8 cellular contexts compared by ENCODE assay signal in genomic region chr10:102352066-102352715, GRCh38. TPM values are rescaled to one million over a fixed set of nuclear protein-coding genes. Genes with fewer than 3 reads are reported as not detected.
DNase-seq lines count a peak whose midpoint lies in the region; ATAC-seq, FAIRE-seq and TF ChIP-seq lines count a peak whose summit lies in the region.

No MANE protein-coding gene starts in this region.

- no peak overlapping the region for H4K8ac ChIP-seq in trophoblast cell (ENCODE audit: low read depth, low read length)

- H3K23ac ChIP-seq in trophoblast cell (ENCODE audit: low read length) = no peak overlapping the region

- H3K9me2 ChIP-seq in Karpas-422 (replicated peaks; ENCODE audit: insufficient read depth, low read length) = no peaks in the 10 kb centered on the region

- no peak overlapping the region for H2BK12ac ChIP-seq in trophoblast cell (ENCODE audit: low read length)

- H3K4me3 ChIP-seq in Karpas-422 (ENCODE audit: low read length) (no peak overlapping the region), RWPE2 (ENCODE audit: severe bottlenecking) (no peak overlapping the region), trophoblast cell (ENCODE audit: low read depth, low read length) (no peak overlapping the region)

- H3K27ac ChIP-seq in Karpas-422 (ENCODE audit: low read length) (no peak overlapping the region), RWPE2 (ENCODE audit: poor library complexity, severe bottlenecking) (no peak overlapping the region), trophoblast cell (ENCODE audit: low read depth, low read length) (no peak overlapping the region)

- no peaks in the 10 kb centered on the region for H3K4me1 Mint-ChIP-seq in type B pancreatic cell (ENCODE audit: unreplicated experiment)

- no peak overlapping the region for H4K91ac ChIP-seq in trophoblast cell (ENCODE audit: low read depth, low read length)

- H4K12ac ChIP-seq in trophoblast cell (ENCODE audit: low read depth, low read length) = no peak overlapping the region

- H4K20me1 ChIP-seq in Karpas-422 (ENCODE audit: insufficient read depth, low read depth, low read length) = no peaks in the 10 kb centered on the region

- TF ChIP-seq CTCF in D721Med (IDR thresholded peaks at IDR 0.05; ENCODE audit: insufficient read depth, missing control alignments) (peak; percentile 94), RWPE2 (IDR thresholded peaks at IDR 0.05; ENCODE audit: poor library complexity, severe bottlenecking) (peak; percentile 90), type B pancreatic cell (conservative IDR thresholded peaks at IDR 0.05) (peak; percentile 96)

- no peak overlapping the region for H2BK5ac ChIP-seq in trophoblast cell (ENCODE audit: low read depth, low read length, poor library complexity)

- H3K14ac ChIP-seq in trophoblast cell (ENCODE audit: low read length) = no peak overlapping the region

- H2BK120ac ChIP-seq in trophoblast cell (ENCODE audit: insufficient read depth, low read length, poor library complexity) = no peak overlapping the region

- H3K27me3 Mint-ChIP-seq in type B pancreatic cell = no peaks in the 10 kb centered on the region

- H3K27me3 ChIP-seq in Karpas-422 (ENCODE audit: low read length) = no peaks in the 10 kb centered on the region
- H3K27me3 ChIP-seq in RWPE2 (ENCODE audit: insufficient read depth, poor library complexity, severe bottlenecking) = no peaks in the 10 kb centered on the region
- H3K27me3 ChIP-seq in trophoblast cell (ENCODE audit: insufficient read depth, low read length) = no peaks in the 10 kb centered on the region

- DNase-seq in D721Med (ENCODE audit: insufficient read length, low spot score) = peak; percentile 53
- peak; percentile 83 for DNase-seq in Karpas-422
- no peak for DNase-seq in RWPE2 (ENCODE audit: low spot score)
- DNase-seq in activated T-helper 9 cell treated with anti-CD3 and anti-CD28 coated beads, Interleukin-2, amount 50 U/mL, for 16 hours (ENCODE audit: low read depth) = peak; percentile 51
- peak; percentile 10 to 48 for DNase-seq in frontal cortex (ENCODE audit: low spot score in 2 of 2)
- peak; percentile 31 to 66 for DNase-seq in trophoblast cell
- no peak for DNase-seq in type B pancreatic cell (ENCODE audit: extremely low spot score, unreplicated experiment)

- ATAC-seq in RWPE2 (ENCODE audit: low read depth) (peak; percentile 77), GM21723 (IDR thresholded peaks at IDR 0.05; ENCODE audit: unreplicated experiment) (no peak)

- H2AFZ ChIP-seq in Karpas-422 (ENCODE audit: low read length) (no peak overlapping the region), trophoblast cell (ENCODE audit: insufficient read depth, low read length, poor library complexity) (no peak overlapping the region)

- no peaks in the 10 kb centered on the region for H3K9me3 ChIP-seq in Karpas-422 (ENCODE audit: low read length)
- H3K9me3 ChIP-seq in RWPE2 (ENCODE audit: severe bottlenecking) = no peaks in the 10 kb centered on the region
- H3K9me3 ChIP-seq in trophoblast cell (ENCODE audit: insufficient read depth, low read depth, low read length) = no peaks in the 10 kb centered on the region

- no peak overlapping the region for H3K4me2 ChIP-seq in Karpas-422 (ENCODE audit: low read depth, low read length, poor library complexity, severe bottlenecking)
- no peak overlapping the region for H3K4me2 ChIP-seq in trophoblast cell (ENCODE audit: low read length)

- H3K18ac ChIP-seq in trophoblast cell (ENCODE audit: low read length) = no peak overlapping the region

- H3K79me2 ChIP-seq in Karpas-422 (ENCODE audit: low read length) = no peaks in the 10 kb centered on the region
- H3K79me2 ChIP-seq in trophoblast cell (ENCODE audit: control insufficient read depth, insufficient read depth, low read length, poor library complexity) = no peaks in the 10 kb centered on the region

- H3K79me1 ChIP-seq in trophoblast cell (ENCODE audit: low read length) = no peaks in the 10 kb centered on the region

- H3K27ac Mint-ChIP-seq in type B pancreatic cell = peak overlapping the region; percentile 42

- H3K9me3 Mint-ChIP-seq in type B pancreatic cell = no peaks in the 10 kb centered on the region

- H3K4ac ChIP-seq in trophoblast cell (ENCODE audit: low read depth, low read length) = no peak overlapping the region

- H3K4me1 ChIP-seq in Karpas-422 (ENCODE audit: low read length) = no peaks in the 10 kb centered on the region
- no peaks in the 10 kb centered on the region for H3K4me1 ChIP-seq in RWPE2 (ENCODE audit: insufficient read depth, poor library complexity, severe bottlenecking)
- no peaks in the 10 kb centered on the region for H3K4me1 ChIP-seq in trophoblast cell (ENCODE audit: control insufficient read depth in 1 of 2, insufficient read depth in 2 of 2, low read length in 2 of 2)

- no peak overlapping the region for H3K4me3 Mint-ChIP-seq in type B pancreatic cell

- H3K9ac ChIP-seq in Karpas-422 (ENCODE audit: low read length) = no peak overlapping the region
- H3K9ac ChIP-seq in trophoblast cell (ENCODE audit: low read length) = no peak overlapping the region

- no peak overlapping the region for H2AK5ac ChIP-seq in trophoblast cell (ENCODE audit: low read length)

- no CpG with 5 or more reads among the region's 7 CpGs for WGBS in trophoblast cell (ENCODE audit: extremely low coverage, insufficient coverage, insufficient read length)

- FAIRE-seq in D721Med (lab: Jason Lieb, UNC) (no peak), frontal cortex (lab: Jason Lieb, UNC) (no peak)

- H3K36me3 Mint-ChIP-seq in type B pancreatic cell = peaks cover 8% of the 10 kb centered on the region

- no peaks in the 10 kb centered on the region for H3K36me3 ChIP-seq in Karpas-422 (ENCODE audit: insufficient read depth, low read length)
- H3K36me3 ChIP-seq in RWPE2 (ENCODE audit: low read depth) = peaks cover 52% of the 10 kb centered on the region
- H3K36me3 ChIP-seq in trophoblast cell (ENCODE audit: control insufficient read depth in 1 of 2, insufficient read depth in 2 of 2, low read length in 2 of 2) = peaks cover 17 to 42% of the 10 kb centered on the region in 2 experiments

RNA-seq across cellular contexts. Expression of gene NFKB2, which starts 43.3 kb away (rescaled TPM):
- 3.1 and 7.4 TPM in 2 replicates for total RNA-seq in Karpas-422 (2014; rRNA removed; shearing (Covaris generic); ENCODE audit: low replicate concordance)
- total RNA-seq in frontal cortex (0.41 TPM), type B pancreatic cell (ENCODE audit: low replicate concordance) (29.7 and 47.1 TPM in 2 replicates)
- polyA plus RNA-seq in trophoblast cell (2013) = 30.6 and 31.3 TPM in 2 replicates

Comparison
In these comparisons a context has a peak if more than half of its experiments do, and no peak if none do; other contexts are left out.
1. DNase-seq: peak in D721Med (single experiment), Karpas-422 (single experiment), activated T-helper 9 cell treated with anti-CD3 and anti-CD28 coated beads, Interleukin-2, amount 50 U/mL, for 16 hours (single experiment), frontal cortex (2 of 2) and trophoblast cell (2 of 2); none in RWPE2 (single experiment) and type B pancreatic cell (single experiment).
2. Peak in every context shown above with its lines, with median percentiles within 50 percentile points of each other: CTCF ChIP-seq.